ENCODE assay signal across 20 cellular contexts in genomic region chr6:14176429-14176828, GRCh38.
"Had no signal": no experiment of that assay in that cellular context is flagged by ENCODE, and none has a peak within 500 bp of the region (broad histone marks: within the 10 kb centered on the region; RNA-seq: fewer than 3 reads in every experiment).

No MANE protein-coding gene starts in this region.

- H2AFZ ChIP-seq: hepatocyte had no signal

- H3K27ac Mint-ChIP-seq: immature natural killer cell, mesothelial cell of epicardium had no signal

- H3K4me1 Mint-ChIP-seq: immature natural killer cell, mesothelial cell of epicardium had no signal

- H3K4me3 Mint-ChIP-seq: immature natural killer cell, mesothelial cell of epicardium had no signal

- DNase-seq: dermis blood vessel endothelial cell; dorsolateral prefrontal cortex; effector CD4-positive, alpha-beta T cell; effector memory CD4-positive, alpha-beta T cell; foreskin keratinocyte; heart left ventricle; hypothalamus; immature natural killer cell; islet precursor cell; kidney; kidney glomerular epithelial cell; left lung; left ventricle myocardium superior; lower lobe of right lung; mesenchymal stem cell had no signal

- H3K36me3 ChIP-seq: esophagus muscularis mucosa, gastroesophageal sphincter, heart left ventricle, left lung, lower lobe of right lung had no signal

- H3K27me3 ChIP-seq: dorsolateral prefrontal cortex, esophagus muscularis mucosa, gastroesophageal sphincter, heart left ventricle, hepatocyte, left lung had no signal

- H3K4me2 ChIP-seq: hepatocyte had no signal

- H3K4me1 ChIP-seq: esophagus muscularis mucosa, foreskin keratinocyte, gastroesophageal sphincter, heart left ventricle, left lung, lower lobe of right lung had no signal

- ATAC-seq: foreskin keratinocyte, gastroesophageal sphincter, heart left ventricle, left lung, left ventricle myocardium superior, lower lobe of right lung had no signal

- H3K9me3 ChIP-seq: esophagus muscularis mucosa, gastroesophageal sphincter, lower lobe of right lung had no signal

- H3K79me2 ChIP-seq: hepatocyte had no signal

- H3K4me3 ChIP-seq: coronary artery, dorsolateral prefrontal cortex, esophagus muscularis mucosa, gastroesophageal sphincter, heart left ventricle, hepatocyte, left lung, lower lobe of right lung had no signal
